Comparison of ENCODE assay signal across 8 cellular contexts in the genomic region with DNA sequence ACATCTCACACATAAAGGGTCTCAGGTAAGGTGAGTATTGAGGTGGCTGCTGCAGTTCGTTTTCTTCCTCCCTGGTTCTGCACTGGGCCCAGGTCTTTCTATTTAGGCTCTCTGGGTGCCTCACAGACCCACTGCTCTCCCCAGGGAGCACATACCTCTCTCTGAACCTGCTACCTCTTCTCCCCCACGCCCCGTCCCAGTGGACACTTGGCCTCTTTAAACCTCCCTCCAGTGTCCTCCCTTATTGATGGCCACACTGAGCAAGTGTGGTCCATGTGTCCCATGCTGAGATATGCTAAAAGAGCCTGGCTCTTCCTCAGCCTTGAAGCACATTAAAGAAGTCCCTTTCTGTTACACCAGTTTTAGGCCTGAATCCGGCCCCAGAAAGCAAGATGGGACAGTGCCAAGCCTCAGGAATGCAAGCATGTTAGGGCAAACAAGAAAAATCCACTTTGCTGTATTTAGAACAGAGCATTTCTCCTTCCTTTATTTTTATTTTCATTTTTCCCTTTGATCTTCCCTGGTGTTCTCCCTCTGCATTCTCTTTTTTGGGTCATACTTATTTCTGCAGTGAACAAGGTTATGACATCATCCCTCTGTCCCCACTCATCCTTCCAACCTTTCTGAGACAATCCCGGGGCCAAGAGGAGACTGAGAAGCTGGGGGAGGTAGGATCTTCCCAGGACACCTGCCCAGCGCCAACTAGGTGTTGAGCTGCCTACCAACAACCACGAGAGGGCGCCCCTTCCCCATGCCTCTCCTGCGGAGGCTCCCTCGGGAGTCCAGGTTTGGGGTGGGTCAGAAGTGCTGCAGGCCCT. TPM values are rescaled to one million over a fixed set of nuclear protein-coding genes. Genes with fewer than 3 reads are reported as not detected.
DNase-seq lines count a peak whose midpoint lies in the region; ATAC-seq and TF ChIP-seq lines count a peak whose summit lies in the region.

No MANE protein-coding gene starts in this region.

- no peak for TF ChIP-seq POLR2A in NB4 (IDR thresholded peaks at IDR 0.05; ENCODE audit: extremely low read depth, insufficient read length)

- CTCF ChIA-PET in Caco-2 (lab: Charles Lee) = interaction anchor here (0.5 to 1.3 kb wide), 4 partner anchors 38 to 180 kb away, joined by 3 to 13 read pairs (median 5); no protein-coding TSS in a partner anchor

- H3K4me3 ChIP-seq in Caco-2 (ENCODE audit: low read depth, low read length) (no peak overlapping the region), NB4 (ENCODE audit: low read depth, low read length) (no peak overlapping the region), right cardiac atrium (ENCODE audit: low read length) (no peak overlapping the region), skin epidermis (no peak overlapping the region)

- H3K27ac Mint-ChIP-seq in Caco-2 (ENCODE audit: unreplicated experiment) = peak overlapping the region; percentile 21
- peak overlapping the region; percentile 92 for H3K27ac Mint-ChIP-seq in T-helper 2 cell treated with Interferon-gamma antibody and Interleukin-4, amounts not matched to agents 5 μg/mL and 100 μg/mL, for 36 hours

- H3K27me3 Mint-ChIP-seq in Caco-2 (ENCODE audit: insufficient read depth, unreplicated experiment) = no peaks in the 10 kb centered on the region
- no peaks in the 10 kb centered on the region for H3K27me3 Mint-ChIP-seq in T-helper 2 cell treated with Interferon-gamma antibody and Interleukin-4, amounts not matched to agents 5 μg/mL and 100 μg/mL, for 36 hours (ENCODE audit: low read depth)

- POLR2A ChIA-PET in Caco-2 (lab: Charles Lee) = no interaction called here

- H3K9me3 ChIP-seq in Caco-2 (no peaks in the 10 kb centered on the region), right cardiac atrium (ENCODE audit: control insufficient read depth, low read length) (no peaks in the 10 kb centered on the region)

- ATAC-seq in GM21737 (IDR thresholded peaks at IDR 0.05; ENCODE audit: unreplicated experiment) (peak; percentile 32), right cardiac atrium (peak; percentile 78 to 88), GM19455 (IDR thresholded peaks at IDR 0.05; ENCODE audit: unreplicated experiment) (no peak)

- intact Hi-C loops in Caco-2 (cut with micrococcal nuclease; ENCODE audit: unreplicated experiment) = loop anchor here (1.0 to 5.0 kb wide), 3 partner anchors 112 to 178 kb away; no protein-coding TSS in a partner anchor
- intact Hi-C loops in right cardiac atrium (cut with DNase I) = loop anchor here (2.0 to 10.0 kb wide), 3 partner anchors 102 to 180 kb away; no protein-coding TSS in a partner anchor

- H3K36me3 ChIP-seq in Caco-2 (ENCODE audit: control insufficient read depth, insufficient read depth, low read length) = no peaks in the 10 kb centered on the region

- peaks cover 13% of the 10 kb centered on the region for H3K4me1 ChIP-seq in Caco-2
- H3K4me1 ChIP-seq in right cardiac atrium (ENCODE audit: control insufficient read depth, insufficient read depth, low read length) = peaks cover 3% of the 10 kb centered on the region

- peak; percentile 79 to 80 for DNase-seq in Caco-2
- peak; percentile 83 for DNase-seq in NB4 (ENCODE audit: low read depth)
- DNase-seq in T-helper 2 cell treated with Interferon-gamma antibody and Interleukin-4, amounts not matched to agents 5 μg/mL and 100 μg/mL, for 36 hours (ENCODE audit: low spot score) = peak; percentile 72
- peak in 47 of 58 donors; percentile 3 to 78 (median 44) for DNase-seq in anterior cingulate cortex (lab: John Stamatoyannopoulos, UW)
- peak; percentile 76 to 86 (median 83) for DNase-seq in right cardiac atrium

- peaks cover 18% of the 10 kb centered on the region for H3K4me1 Mint-ChIP-seq in Caco-2 (ENCODE audit: low read depth, unreplicated experiment)
- H3K4me1 Mint-ChIP-seq in T-helper 2 cell treated with Interferon-gamma antibody and Interleukin-4, amounts not matched to agents 5 μg/mL and 100 μg/mL, for 36 hours (ENCODE audit: low read depth) = peaks cover 85% of the 10 kb centered on the region

- TF ChIP-seq CTCF in Caco-2 (IDR thresholded peaks at IDR 0.05; ENCODE audit: insufficient read depth in 1 of 2, low read depth in 1 of 2, low read length in 1 of 2, severe bottlenecking in 1 of 2, unreplicated experiment in 1 of 2) = peak; percentile 69 to 74
- peak; percentile 94 for TF ChIP-seq CTCF in NB4 (IDR thresholded peaks at IDR 0.05; ENCODE audit: low read depth, low read length)

- no peaks in the 10 kb centered on the region for H3K9me3 Mint-ChIP-seq in Caco-2 (ENCODE audit: unreplicated experiment)
- peaks cover 4% of the 10 kb centered on the region for H3K9me3 Mint-ChIP-seq in T-helper 2 cell treated with Interferon-gamma antibody and Interleukin-4, amounts not matched to agents 5 μg/mL and 100 μg/mL, for 36 hours

- H3K27ac ChIP-seq in right cardiac atrium (ENCODE audit: low read length) (no peak overlapping the region), skin epidermis (peak overlapping the region in 17 of 21 experiments; percentile 5 to 87 (median 51))

- peaks cover 9% of the 10 kb centered on the region for H3K36me3 Mint-ChIP-seq in Caco-2 (ENCODE audit: insufficient read depth, unreplicated experiment)
- H3K36me3 Mint-ChIP-seq in T-helper 2 cell treated with Interferon-gamma antibody and Interleukin-4, amounts not matched to agents 5 μg/mL and 100 μg/mL, for 36 hours (ENCODE audit: low read depth) = peaks cover 2% of the 10 kb centered on the region

- WGBS in right cardiac atrium = 32% methylated on average over 10 of the region's 10 CpGs

- BruUV-seq in Caco-2 (replicated peaks; lab: Mats Ljungman, UMichigan) = no TSS peak

- H3K27me3 ChIP-seq in Caco-2 (replicated peaks; ENCODE audit: control insufficient read depth, insufficient read depth, low read length) = no peaks in the 10 kb centered on the region
- H3K27me3 ChIP-seq in right cardiac atrium (ENCODE audit: control insufficient read depth, insufficient read depth) = no peaks in the 10 kb centered on the region

- H3K4me3 Mint-ChIP-seq in Caco-2 (ENCODE audit: unreplicated experiment) = no peak overlapping the region
- H3K4me3 Mint-ChIP-seq in T-helper 2 cell treated with Interferon-gamma antibody and Interleukin-4, amounts not matched to agents 5 μg/mL and 100 μg/mL, for 36 hours = peak overlapping the region; percentile 77

RNA-seq across cellular contexts. Expression of a gene that starts 5.0 kb away (rescaled TPM):
- total RNA-seq in Caco-2 (2022) = not detected in 2 replicates
- 10 to 100 TPM in 3 of 4 donors, 1 to 10 TPM in 1; 1.2 to 20.7 (median 14.7) TPM for total RNA-seq in right cardiac atrium
- polyA plus RNA-seq in right cardiac atrium = 6.2 TPM

RNA-seq across cellular contexts. Expression of a gene that starts 22.1 kb away (rescaled TPM):
- 20.4 and 23.2 TPM in 2 replicates for total RNA-seq in Caco-2 (2022)
- total RNA-seq in right cardiac atrium = 1 to 10 TPM; 2.1 to 4.5 (median 4.1) TPM
- 2.1 TPM for polyA plus RNA-seq in right cardiac atrium
